ENCODE assay signal across 21 cellular contexts in the genomic region with DNA sequence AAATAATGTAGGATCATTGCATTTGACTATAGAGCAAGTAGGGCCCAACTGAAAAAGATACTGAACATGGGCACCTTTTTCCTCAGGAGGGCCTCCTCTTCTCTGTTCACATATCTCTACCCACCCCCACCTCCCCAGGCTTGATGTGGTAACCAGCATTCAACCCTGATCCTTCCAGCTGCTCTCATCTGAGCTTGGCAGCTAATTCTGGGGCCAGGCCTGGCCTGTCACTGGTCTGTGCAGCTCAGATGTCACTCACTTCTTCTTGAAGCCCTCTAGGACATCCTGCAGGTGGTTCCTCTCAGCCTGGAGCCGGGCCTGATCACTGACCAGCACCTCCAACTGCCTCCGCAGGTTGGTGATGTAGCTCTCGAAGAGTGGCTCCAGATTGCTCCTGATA. TPM values are rescaled to one million over a fixed set of nuclear protein-coding genes. Genes with fewer than 3 reads are reported as not detected.
"Had no signal": no experiment of that assay in that cellular context is flagged by ENCODE, and none has a peak within 500 bp of the region (broad histone marks: within the 10 kb centered on the region; RNA-seq: fewer than 3 reads in every experiment).

No MANE protein-coding gene starts in this region.

- ATAC-seq: gastroesophageal sphincter, left cardiac atrium, lower lobe of right lung had no signal

- H3K4me1 ChIP-seq: esophagus muscularis mucosa, gastroesophageal sphincter, left ventricle myocardium inferior, lower lobe of right lung, tibial artery, upper lobe of left lung had no signal

- H3K27me3 ChIP-seq: sigmoid colon, upper lobe of left lung had no signal

- DNase-seq: effector memory CD4-positive, alpha-beta T cell; immature natural killer cell; left cardiac atrium; left ventricle myocardium inferior; lower lobe of right lung; sigmoid colon; stimulated activated CD4-positive, alpha-beta T cell treated with anti-CD3 and anti-CD28 coated beads, Interleukin-2, amount 100 ng/mL, for 48 hours; tibial artery; upper lobe of left lung had no signal

- H3K36me3 ChIP-seq: esophagus muscularis mucosa, gastroesophageal sphincter, left ventricle myocardium inferior, lower lobe of right lung, sigmoid colon, tibial artery, upper lobe of left lung had no signal

- H3K27ac ChIP-seq: epithelial cell of prostate, esophagus muscularis mucosa, gastroesophageal sphincter, left ventricle myocardium inferior, lower lobe of right lung, sigmoid colon, tibial artery, upper lobe of left lung had no signal

- H3K9me3 ChIP-seq: esophagus muscularis mucosa, gastroesophageal sphincter, left ventricle myocardium inferior, lower lobe of right lung, sigmoid colon, tibial artery, upper lobe of left lung had no signal

- FAIRE-seq: endometrium, keratinocyte, small intestine had no signal

- H3K4me3 ChIP-seq: esophagus muscularis mucosa, gastroesophageal sphincter, left ventricle myocardium inferior, lower lobe of right lung, sigmoid colon, tibial artery, upper lobe of left lung had no signal

RNA-seq across cellular contexts. Expression of a gene that starts 2.1 kb away (rescaled TPM):
- total RNA-seq: esophagus muscularis mucosa, fibroblast of villous mesenchyme, gastroesophageal sphincter, left cardiac atrium, left ventricle myocardium inferior, lower lobe of right lung, mesothelial cell of epicardium, mucosa of gallbladder, omental fat pad, pulmonary artery endothelial cell, sigmoid colon, temporal lobe, upper lobe of left lung had no signal
- polyA plus RNA-seq: immature natural killer cell, sigmoid colon, small intestine had no signal

RNA-seq across cellular contexts. Expression of a gene that starts 16.1 kb away (rescaled TPM):
- total RNA-seq: esophagus muscularis mucosa, fibroblast of villous mesenchyme, gastroesophageal sphincter, left cardiac atrium, left ventricle myocardium inferior, lower lobe of right lung, mesothelial cell of epicardium, mucosa of gallbladder, omental fat pad, sigmoid colon, temporal lobe, upper lobe of left lung had no signal
- polyA plus RNA-seq: immature natural killer cell, keratinocyte, sigmoid colon, small intestine had no signal

RNA-seq across cellular contexts. Expression of a gene that starts 22.8 kb away (rescaled TPM):
- total RNA-seq: esophagus muscularis mucosa, fibroblast of villous mesenchyme, gastroesophageal sphincter, left cardiac atrium, left ventricle myocardium inferior, lower lobe of right lung, mesothelial cell of epicardium, mucosa of gallbladder, omental fat pad, pulmonary artery endothelial cell, sigmoid colon, temporal lobe, upper lobe of left lung had no signal
- polyA plus RNA-seq: immature natural killer cell, keratinocyte, small intestine had no signal

RNA-seq across cellular contexts. Expression of a gene that starts 50.8 kb away (rescaled TPM):
- total RNA-seq: esophagus muscularis mucosa, fibroblast of villous mesenchyme, gastroesophageal sphincter, left cardiac atrium, left ventricle myocardium inferior, lower lobe of right lung, mesothelial cell of epicardium, mucosa of gallbladder, omental fat pad, pulmonary artery endothelial cell, sigmoid colon, temporal lobe, upper lobe of left lung had no signal
- polyA plus RNA-seq: immature natural killer cell had no signal
